20 cellular contexts compared by ENCODE assay signal in genomic region chr11:8947230-8947943, GRCh38. TPM values are rescaled to one million over a fixed set of nuclear protein-coding genes. Genes with fewer than 3 reads are reported as not detected.
"Had no signal": no experiment of that assay in that cellular context is flagged by ENCODE, and none has a peak within 500 bp of the region (broad histone marks: within the 10 kb centered on the region; RNA-seq: fewer than 3 reads in every experiment).

No MANE protein-coding gene starts in this region.

- DNase-seq: activated B cell treated with CpG ODN at 0.5 μM for 24 hours; activated CD4-positive, alpha-beta T cell treated with anti-CD3 and anti-CD28 coated beads for 48 hours; activated CD8-positive, alpha-beta T cell treated with anti-CD3 and anti-CD28 coated beads for 36 hours; activated effector memory CD4-positive, alpha-beta T cell treated with anti-CD3 and anti-CD28 coated beads, Interleukin-2, amount 50 U/mL, for 16 hours; activated T-cell treated with anti-CD3 and anti-CD28 coated beads, Interleukin-2, amount 50 U/mL, for 4 hours; brain microvascular endothelial cell; cortex of kidney; effector CD4-positive, alpha-beta T cell; esophagus squamous epithelium; foreskin fibroblast; hypothalamus; left ventricle myocardium inferior; occipital lobe; sigmoid colon; stimulated activated CD4-positive, alpha-beta T cell treated with anti-CD3 and anti-CD28 coated beads, Interleukin-1b, Interleukin-23, amount 100 ng/mL, for 48 hours; stomach; upper lobe of right lung had no signal

- H3K27ac ChIP-seq: brain microvascular endothelial cell, esophagus squamous epithelium, left ventricle myocardium inferior, sigmoid colon, thoracic aorta, upper lobe of right lung had no signal

- ATAC-seq: activated CD8-positive, alpha-beta T cell treated with anti-CD3 and anti-CD28 coated beads for 36 hours; activated T-cell treated with anti-CD3 and anti-CD28 coated beads, Interleukin-2, amount 50 U/mL, for 4 hours; upper lobe of right lung had no signal

- H3K4me1 ChIP-seq: esophagus squamous epithelium, left ventricle myocardium inferior, sigmoid colon, upper lobe of right lung had no signal

- H3K27me3 ChIP-seq: brain microvascular endothelial cell, esophagus squamous epithelium, sigmoid colon, stomach, upper lobe of right lung had no signal

- H3K4me3 ChIP-seq: esophagus squamous epithelium, left ventricle myocardium inferior, sigmoid colon, stomach, thoracic aorta, upper lobe of right lung had no signal

- H3K9me3 ChIP-seq: esophagus squamous epithelium, left ventricle myocardium inferior, sigmoid colon, stomach, thoracic aorta, upper lobe of right lung had no signal

RNA-seq across cellular contexts. Expression of gene ASCL3, which starts 4.6 kb away (rescaled TPM):
- total RNA-seq: activated B cell treated with CpG ODN at 0.5 μM for 24 hours; activated CD8-positive, alpha-beta T cell treated with anti-CD3 and anti-CD28 coated beads for 36 hours; activated T-cell treated with anti-CD3 and anti-CD28 coated beads, Interleukin-2, amount 50 U/mL, for 4 hours; esophagus squamous epithelium; kidney epithelial cell; left ventricle myocardium inferior; occipital lobe; pulmonary artery endothelial cell; sigmoid colon; thoracic aorta; upper lobe of right lung had no signal
- polyA plus RNA-seq: sigmoid colon, stomach had no signal

RNA-seq across cellular contexts. Expression of gene C11orf16, which starts 14.6 kb away (rescaled TPM):
- total RNA-seq: activated B cell treated with CpG ODN at 0.5 μM for 24 hours; activated CD8-positive, alpha-beta T cell treated with anti-CD3 and anti-CD28 coated beads for 36 hours; activated T-cell treated with anti-CD3 and anti-CD28 coated beads, Interleukin-2, amount 50 U/mL, for 4 hours; esophagus squamous epithelium; kidney epithelial cell; left ventricle myocardium inferior; occipital lobe; pulmonary artery endothelial cell; sigmoid colon; stomach; thoracic aorta; upper lobe of right lung had no signal
- polyA plus RNA-seq: sigmoid colon, stomach had no signal

RNA-seq across cellular contexts. Expression of gene NRIP3, which starts 56.4 kb away (rescaled TPM):
- total RNA-seq: activated B cell treated with CpG ODN at 0.5 μM for 24 hours had no signal
